In the genomic region with DNA sequence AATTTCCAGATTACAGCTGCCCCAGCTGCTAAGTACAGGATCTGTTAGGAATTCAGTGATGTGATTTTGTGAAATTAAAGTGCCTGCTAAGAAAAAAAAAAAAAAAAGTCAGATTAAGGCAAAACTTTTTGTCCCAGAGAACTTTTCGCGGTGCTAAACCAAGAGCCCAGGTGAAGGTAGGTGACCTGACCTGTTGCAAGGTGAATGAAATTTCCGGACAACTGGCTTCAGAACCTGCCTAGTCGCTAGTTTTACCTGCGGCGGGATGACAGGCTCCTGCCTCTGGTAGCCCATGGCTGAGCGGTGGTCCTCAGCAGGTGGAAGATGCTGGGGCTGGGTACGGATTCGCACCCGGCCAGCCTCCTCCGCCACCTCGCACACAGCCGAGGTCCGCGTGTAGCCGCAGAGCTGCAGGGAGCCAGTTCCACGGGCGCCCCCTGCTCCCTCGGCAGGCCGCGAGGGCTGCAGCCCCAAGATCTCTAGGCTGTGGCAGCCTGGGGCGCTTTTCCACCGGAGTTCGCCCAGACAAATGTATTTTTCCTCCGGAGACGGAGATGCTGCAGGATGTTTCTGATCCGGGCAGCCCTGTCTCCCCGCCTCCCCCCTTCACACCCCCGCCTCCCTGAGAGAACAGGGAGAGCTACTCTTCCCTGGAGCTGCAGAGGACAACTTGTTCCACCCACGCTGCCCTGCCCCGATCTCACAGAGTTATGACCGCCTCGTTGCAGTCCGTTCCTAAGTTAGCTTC, we compare ENCODE assay signal across 12 cellular contexts. TPM values are rescaled to one million over a fixed set of nuclear protein-coding genes. Genes with fewer than 3 reads are reported as not detected.
A peak's percentile ranks its signal among the peaks of the same experiment; 100 is the strongest.
DNase-seq lines count a peak whose midpoint lies in the region; ATAC-seq and TF ChIP-seq lines count a peak whose summit lies in the region.
"Had no signal": no experiment of that assay in that cellular context is flagged by ENCODE, and none has a peak within 500 bp of the region (broad histone marks: within the 10 kb centered on the region; RNA-seq: fewer than 3 reads in every experiment).

A gene with protein sequence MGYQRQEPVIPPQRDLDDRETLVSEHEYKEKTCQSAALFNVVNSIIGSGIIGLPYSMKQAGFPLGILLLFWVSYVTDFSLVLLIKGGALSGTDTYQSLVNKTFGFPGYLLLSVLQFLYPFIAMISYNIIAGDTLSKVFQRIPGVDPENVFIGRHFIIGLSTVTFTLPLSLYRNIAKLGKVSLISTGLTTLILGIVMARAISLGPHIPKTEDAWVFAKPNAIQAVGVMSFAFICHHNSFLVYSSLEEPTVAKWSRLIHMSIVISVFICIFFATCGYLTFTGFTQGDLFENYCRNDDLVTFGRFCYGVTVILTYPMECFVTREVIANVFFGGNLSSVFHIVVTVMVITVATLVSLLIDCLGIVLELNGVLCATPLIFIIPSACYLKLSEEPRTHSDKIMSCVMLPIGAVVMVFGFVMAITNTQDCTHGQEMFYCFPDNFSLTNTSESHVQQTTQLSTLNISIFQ (minus strand): TSS at position 572 of the 748 bp plus-strand sequence. CDS start 278 bp downstream, at position 294.

- H3K4me1 ChIP-seq in parathyroid adenoma (no peaks in the 10 kb centered on the region), mesendoderm (ENCODE audit: control insufficient read depth, low read depth, low read length) (no peaks in the 10 kb centered on the region)

- H3K4me2 ChIP-seq in parathyroid adenoma (ENCODE audit: low read length) (peak within 1 kb of the TSS; percentile 57), mesendoderm (ENCODE audit: low read length) (no peak within 1 kb of the TSS)

- H2AFZ ChIP-seq in parathyroid adenoma = peak within 1 kb of the TSS; percentile 25

- no CpG with 5 or more reads among the region's 34 CpGs for WGBS in mesendoderm (ENCODE audit: extremely low coverage, insufficient coverage, low lambda C conversion rate)

- H2BK5ac ChIP-seq in mesendoderm (ENCODE audit: low read length) = no peak within 1 kb of the TSS

- H3K4me1 Mint-ChIP-seq in activated naive CD8-positive, alpha-beta T cell treated with anti-CD3 and anti-CD28 coated beads for 36 hours = peaks cover 5% of the 10 kb centered on the region
- H3K4me1 Mint-ChIP-seq in T-helper 2 cell treated with Interferon-gamma antibody and Interleukin-4, amounts not matched to agents 5 μg/mL and 100 μg/mL, for 36 hours (ENCODE audit: low read depth) = no peaks in the 10 kb centered on the region

- no peak within 1 kb of the TSS for H3K4ac ChIP-seq in mesendoderm (ENCODE audit: low read depth, low read length)

- H2BK15ac ChIP-seq in mesendoderm (replicated peaks; ENCODE audit: low read depth) = no peak within 1 kb of the TSS

- no peak within 1 kb of the TSS for H4K8ac ChIP-seq in mesendoderm (ENCODE audit: low read depth, low read length)

- H3K9me3 Mint-ChIP-seq in activated naive CD8-positive, alpha-beta T cell treated with anti-CD3 and anti-CD28 coated beads for 36 hours = no peaks in the 10 kb centered on the region
- no peaks in the 10 kb centered on the region for H3K9me3 Mint-ChIP-seq in T-helper 2 cell treated with Interferon-gamma antibody and Interleukin-4, amounts not matched to agents 5 μg/mL and 100 μg/mL, for 36 hours

- H3K27ac ChIP-seq in parathyroid adenoma = no peak within 1 kb of the TSS
- H3K27ac ChIP-seq in mesendoderm (ENCODE audit: low read depth, low read length) = no peak within 1 kb of the TSS

- no peak within 1 kb of the TSS for H2BK120ac ChIP-seq in mesendoderm (ENCODE audit: low read depth, low read length)

- peak; percentile 17 for DNase-seq in Ammon's horn (ENCODE audit: low spot score)
- DNase-seq in activated naive CD8-positive, alpha-beta T cell treated with anti-CD3 and anti-CD28 coated beads for 36 hours = peak; percentile 2
- DNase-seq in Right ventricle myocardium superior = peak; percentile 55
- no peak for DNase-seq in globus pallidus (ENCODE audit: low spot score)
- no peak for DNase-seq in T-helper 2 cell treated with Interferon-gamma antibody and Interleukin-4, amounts not matched to agents 5 μg/mL and 100 μg/mL, for 36 hours (ENCODE audit: low spot score)
- no peak for DNase-seq in mesendoderm
- DNase-seq: DMS79, HCEC 1CT, midbrain, NCI-H1930 had no signal

- H3K79me1 ChIP-seq in mesendoderm (ENCODE audit: low read length) = no peaks in the 10 kb centered on the region

- intact Hi-C loops in Right ventricle myocardium superior (cut with DNase I) = no loop called here

- no peak within 1 kb of the TSS for H2AK5ac ChIP-seq in mesendoderm (ENCODE audit: low read length)

- no peak within 1 kb of the TSS for H3K4me3 Mint-ChIP-seq in activated naive CD8-positive, alpha-beta T cell treated with anti-CD3 and anti-CD28 coated beads for 36 hours
- no peak within 1 kb of the TSS for H3K4me3 Mint-ChIP-seq in T-helper 2 cell treated with Interferon-gamma antibody and Interleukin-4, amounts not matched to agents 5 μg/mL and 100 μg/mL, for 36 hours

- H3K4me3 ChIP-seq in parathyroid adenoma (ENCODE audit: low read depth, low read length) = peak within 1 kb of the TSS; percentile 22
- H3K4me3 ChIP-seq in mesendoderm (ENCODE audit: low read length) = no peak within 1 kb of the TSS

- H3K27me3 ChIP-seq in parathyroid adenoma (ENCODE audit: control insufficient read depth, insufficient read depth, low read length) = no peaks in the 10 kb centered on the region
- H3K27me3 ChIP-seq in mesendoderm (ENCODE audit: insufficient read depth, low read length, poor library complexity) = no peaks in the 10 kb centered on the region

- H3K79me2 ChIP-seq in parathyroid adenoma (no peaks in the 10 kb centered on the region), mesendoderm (ENCODE audit: control insufficient read depth, insufficient read depth, low read length) (no peaks in the 10 kb centered on the region)

- H3K27me3 Mint-ChIP-seq in activated naive CD8-positive, alpha-beta T cell treated with anti-CD3 and anti-CD28 coated beads for 36 hours = peaks cover 26% of the 10 kb centered on the region
- peaks cover 16% of the 10 kb centered on the region for H3K27me3 Mint-ChIP-seq in T-helper 2 cell treated with Interferon-gamma antibody and Interleukin-4, amounts not matched to agents 5 μg/mL and 100 μg/mL, for 36 hours (ENCODE audit: low read depth)

- peak; percentile 81 for ATAC-seq in Right ventricle myocardium superior (ENCODE audit: poor library complexity)
- ATAC-seq in GM19395 (IDR thresholded peaks at IDR 0.05; ENCODE audit: unreplicated experiment) = no peak

- no peak for TF ChIP-seq CTCF in parathyroid adenoma (IDR thresholded peaks at IDR 0.05)

- no peaks in the 10 kb centered on the region for H3K36me3 Mint-ChIP-seq in activated naive CD8-positive, alpha-beta T cell treated with anti-CD3 and anti-CD28 coated beads for 36 hours
- no peaks in the 10 kb centered on the region for H3K36me3 Mint-ChIP-seq in T-helper 2 cell treated with Interferon-gamma antibody and Interleukin-4, amounts not matched to agents 5 μg/mL and 100 μg/mL, for 36 hours (ENCODE audit: low read depth)

- H3K36me3 ChIP-seq in parathyroid adenoma (ENCODE audit: control insufficient read depth, insufficient read depth, low read length) = no peaks in the 10 kb centered on the region
- no peaks in the 10 kb centered on the region for H3K36me3 ChIP-seq in mesendoderm (ENCODE audit: control insufficient read depth, insufficient read depth, low read length)

- H3K9ac ChIP-seq in parathyroid adenoma (no peak within 1 kb of the TSS), mesendoderm (ENCODE audit: low read length) (no peak within 1 kb of the TSS)

- H3K56ac ChIP-seq in mesendoderm (ENCODE audit: low read length) = no peak within 1 kb of the TSS

- no peak within 1 kb of the TSS for H4K5ac ChIP-seq in mesendoderm (ENCODE audit: low read length)

- H3K23ac ChIP-seq in mesendoderm (ENCODE audit: low read length) = no peak within 1 kb of the TSS

- H3K9me3 ChIP-seq in parathyroid adenoma (ENCODE audit: control insufficient read depth, low read length) = no peaks in the 10 kb centered on the region

- no peak within 1 kb of the TSS for H3K18ac ChIP-seq in mesendoderm (ENCODE audit: low read length)

- H3K27ac Mint-ChIP-seq in activated naive CD8-positive, alpha-beta T cell treated with anti-CD3 and anti-CD28 coated beads for 36 hours = no peak within 1 kb of the TSS
- no peak within 1 kb of the TSS for H3K27ac Mint-ChIP-seq in T-helper 2 cell treated with Interferon-gamma antibody and Interleukin-4, amounts not matched to agents 5 μg/mL and 100 μg/mL, for 36 hours

RNA-seq across cellular contexts. Expression of the gene that starts here (rescaled TPM):
- total RNA-seq in activated naive CD8-positive, alpha-beta T cell treated with anti-CD3 and anti-CD28 coated beads for 36 hours = not detected
- 0.48 TPM for total RNA-seq in Right ventricle myocardium superior
- polyA plus RNA-seq in mesendoderm (2013, experiment 1 of 2) = not detected
- polyA plus RNA-seq in mesendoderm (2013, experiment 2 of 2) = not detected

Comparison
In these comparisons a context has a peak if more than half of its experiments do, and no peak if none do; other contexts are left out.
1. Peak in DNase-seq in activated naive CD8-positive, alpha-beta T cell treated with anti-CD3 and anti-CD28 coated beads for 36 hours; RNA of the gene not detected or under 1 TPM.
2. Peak in DNase-seq and ATAC-seq in Right ventricle myocardium superior; RNA of the gene not detected or under 1 TPM.